In the genomic region with DNA sequence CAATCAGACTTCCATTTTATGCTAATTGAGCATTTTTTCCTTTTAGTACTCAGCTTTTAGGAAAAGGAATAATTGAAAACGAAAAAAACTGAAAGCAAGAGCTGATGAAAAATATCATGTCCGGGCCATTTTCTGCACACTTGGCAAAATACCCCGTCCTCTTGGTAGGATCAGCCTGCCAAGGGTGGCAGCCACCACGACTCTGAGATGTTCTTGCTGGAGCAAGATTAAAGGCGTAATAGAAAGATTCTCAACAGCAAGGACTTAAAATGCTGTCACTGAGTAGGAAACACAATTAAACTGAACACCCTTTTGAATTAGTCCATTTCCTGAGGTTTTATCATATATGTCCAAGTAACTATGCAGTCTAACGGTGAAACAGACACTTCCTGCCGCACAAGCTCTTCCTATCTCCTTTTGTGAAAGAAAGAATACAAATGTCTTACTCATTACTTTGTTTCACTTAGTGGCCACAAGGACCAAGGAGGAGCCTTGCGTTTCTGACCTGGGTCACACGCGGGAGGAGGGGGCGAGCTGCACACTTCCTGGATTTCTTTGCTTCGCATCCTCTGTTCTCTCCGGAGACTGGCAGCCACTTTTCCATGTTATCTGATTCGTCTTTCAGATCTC, we compare ENCODE assay signal across 9 cellular contexts.
DNase-seq lines count a peak whose midpoint lies in the region; ATAC-seq and TF ChIP-seq lines count a peak whose summit lies in the region.
"Had no signal": no experiment of that assay in that cellular context is flagged by ENCODE, and none has a peak within 500 bp of the region (broad histone marks: within the 10 kb centered on the region; RNA-seq: fewer than 3 reads in every experiment).

No MANE protein-coding gene starts in this region.

- peaks cover 6% of the 10 kb centered on the region for H3K36me3 Mint-ChIP-seq in MCF 10A (ENCODE audit: insufficient read depth, unreplicated experiment)
- H3K36me3 Mint-ChIP-seq in activated T-cell treated with anti-CD3 and anti-CD28 coated beads, Interleukin-2, amount 50 U/mL, for 72 hours (ENCODE audit: insufficient read depth in 2 of 2), result no peaks in the 10 kb centered on the region

- no peaks in the 10 kb centered on the region for H3K27me3 Mint-ChIP-seq in MCF 10A (ENCODE audit: insufficient read depth, unreplicated experiment)
- no peaks in the 10 kb centered on the region for H3K27me3 Mint-ChIP-seq in activated T-cell treated with anti-CD3 and anti-CD28 coated beads, Interleukin-2, amount 50 U/mL, for 72 hours (ENCODE audit: low read depth)

- H3K4me1 Mint-ChIP-seq in MCF 10A (ENCODE audit: insufficient read depth, unreplicated experiment), result peaks cover 54% of the 10 kb centered on the region
- no peaks in the 10 kb centered on the region for H3K4me1 Mint-ChIP-seq in activated T-cell treated with anti-CD3 and anti-CD28 coated beads, Interleukin-2, amount 50 U/mL, for 72 hours (ENCODE audit: low read depth)

- CTCF ChIA-PET in MCF 10A (lab: Yijun Ruan, JAX), result interaction anchor here (1.2 to 1.3 kb wide), 2 partner anchors 18 to 108 kb away, joined by 3 to 4 read pairs; no protein-coding TSS in a partner anchor
- CTCF ChIA-PET in mammary epithelial cell (lab: Charles Lee; ENCODE audit: low non-redundant PET), result no interaction called here

- no peaks in the 10 kb centered on the region for H3K79me1 ChIP-seq in mesenchymal stem cell (replicated peaks; ENCODE audit: low read length, poor library complexity, severe bottlenecking)

- POLR2A ChIA-PET in MCF 10A (lab: Yijun Ruan, JAX), result interaction anchor here (0.6 to 3.3 kb wide), 7 partner anchors 8 to 1477 kb away, joined by 3 to 11 read pairs (median 4); no protein-coding TSS in a partner anchor

- no peaks in the 10 kb centered on the region for H3K9me3 Mint-ChIP-seq in MCF 10A (ENCODE audit: unreplicated experiment)
- H3K9me3 Mint-ChIP-seq in activated T-cell treated with anti-CD3 and anti-CD28 coated beads, Interleukin-2, amount 50 U/mL, for 72 hours, result no peaks in the 10 kb centered on the region

- H3K18ac ChIP-seq in mesenchymal stem cell (ENCODE audit: low read depth in 1 of 2, low read length in 2 of 2), result peak overlapping the region; percentile 86 to 87

- H3K36me3 ChIP-seq in mammary epithelial cell (ENCODE audit: insufficient read depth, low read length) (no peaks in the 10 kb centered on the region), brain microvascular endothelial cell (replicated peaks) (no peaks in the 10 kb centered on the region), mesenchymal stem cell (ENCODE audit: control insufficient read depth in 1 of 2, insufficient read depth in 2 of 2, low read depth in 1 of 2, low read length in 2 of 2) (no peaks in the 10 kb centered on the region), aorta (ENCODE audit: control insufficient read depth in 1 of 2, insufficient read depth in 2 of 2, low read length in 1 of 2) (no peaks in the 10 kb centered on the region)

- H3K4me3 Mint-ChIP-seq in MCF 10A (ENCODE audit: unreplicated experiment), result peak overlapping the region; percentile 40
- H3K4me3 Mint-ChIP-seq in activated T-cell treated with anti-CD3 and anti-CD28 coated beads, Interleukin-2, amount 50 U/mL, for 72 hours, result no peak overlapping the region

- H3K9me3 ChIP-seq in mammary epithelial cell (replicated peaks; ENCODE audit: insufficient read depth, low read length) (peaks cover 7% of the 10 kb centered on the region), mesenchymal stem cell (ENCODE audit: control insufficient read depth, low read length) (no peaks in the 10 kb centered on the region), aorta (ENCODE audit: control insufficient read depth, low read length) (no peaks in the 10 kb centered on the region)

- peak overlapping the region; percentile 89 for H3K27ac Mint-ChIP-seq in MCF 10A (ENCODE audit: low read depth, unreplicated experiment)
- H3K27ac Mint-ChIP-seq in activated T-cell treated with anti-CD3 and anti-CD28 coated beads, Interleukin-2, amount 50 U/mL, for 72 hours, result no peak overlapping the region

- H3K23ac ChIP-seq in mesenchymal stem cell (ENCODE audit: low read length in 2 of 2), result no peak overlapping the region

- no peaks in the 10 kb centered on the region for H3K79me2 ChIP-seq in mammary epithelial cell (ENCODE audit: insufficient read depth, low read length)

- H3K27me3 ChIP-seq in mammary epithelial cell (ENCODE audit: insufficient read depth, low read length) (no peaks in the 10 kb centered on the region), brain microvascular endothelial cell (replicated peaks) (no peaks in the 10 kb centered on the region), mesenchymal stem cell (ENCODE audit: control insufficient read depth in 1 of 2, insufficient read depth in 1 of 2, low read length in 2 of 2) (no peaks in the 10 kb centered on the region), aorta (ENCODE audit: control insufficient read depth in 1 of 2, insufficient read depth in 2 of 2, low read length in 1 of 2) (no peaks in the 10 kb centered on the region)

- H2BK5ac ChIP-seq in mesenchymal stem cell (ENCODE audit: low read depth, low read length, poor library complexity, severe bottlenecking), result peak overlapping the region; percentile 45

- ATAC-seq in aorta (ENCODE audit: low FRiP score), result peak; percentile 39
- ATAC-seq in activated T-cell treated with anti-CD3 and anti-CD28 coated beads, Interleukin-2, amount 50 U/mL, for 72 hours (replicated peaks in 1 of 2), result no peak
- ATAC-seq in GM21381 (IDR thresholded peaks at IDR 0.05; ENCODE audit: unreplicated experiment), result no peak
- no peak for ATAC-seq in GM21825 (IDR thresholded peaks at IDR 0.05; ENCODE audit: unreplicated experiment)

- H3K4me1 ChIP-seq in mammary epithelial cell (ENCODE audit: insufficient read depth, low read length), result no peaks in the 10 kb centered on the region
- H3K4me1 ChIP-seq in mesenchymal stem cell (ENCODE audit: control insufficient read depth, insufficient read depth, low read depth, low read length), result peaks cover 9% of the 10 kb centered on the region
- H3K4me1 ChIP-seq in aorta (ENCODE audit: control insufficient read depth in 1 of 2, insufficient read depth in 2 of 2, low read length in 2 of 2), result no peaks in the 10 kb centered on the region

- H4K91ac ChIP-seq in mesenchymal stem cell (ENCODE audit: low read length), result peak overlapping the region; percentile 35

- peak overlapping the region; percentile 28 to 94 for H3K4ac ChIP-seq in mesenchymal stem cell (ENCODE audit: low read depth in 1 of 2, low read length in 2 of 2)

- H2BK12ac ChIP-seq in mesenchymal stem cell (ENCODE audit: low read length in 2 of 2), result peak overlapping the region in 1 of 2 experiments; percentile 50

- TF ChIP-seq CTCF in MCF 10A (IDR thresholded peaks at IDR 0.05; ENCODE audit: unreplicated experiment) (no peak), mammary epithelial cell (conservative IDR thresholded peaks at IDR 0.05 in 1 of 2, IDR thresholded peaks at IDR 0.05 in 1 of 2; ENCODE audit: extremely low read depth in 1 of 2, insufficient read depth in 1 of 2, low read depth in 1 of 2, low read length in 2 of 2) (no peak), brain microvascular endothelial cell (IDR thresholded peaks at IDR 0.05; ENCODE audit: low read depth, low read length, missing control alignments) (no peak)

- no peak overlapping the region for H3K27ac ChIP-seq in mammary epithelial cell (ENCODE audit: insufficient read depth, low read depth, low read length)
- peak overlapping the region; percentile 95 for H3K27ac ChIP-seq in brain microvascular endothelial cell
- H3K27ac ChIP-seq in mesenchymal stem cell (ENCODE audit: low read length, poor library complexity, severe bottlenecking), result peak overlapping the region; percentile 95
- no peak overlapping the region for H3K27ac ChIP-seq in aorta (ENCODE audit: low read depth in 1 of 2, low read length in 2 of 2)
- H3K27ac ChIP-seq: 22Rv1 had no signal

- H3K4me3 ChIP-seq in mammary epithelial cell (replicated peaks in 1 of 3; ENCODE audit: insufficient read depth in 1 of 3, low read depth in 2 of 3, low read length in 3 of 3) (no peak overlapping the region), brain microvascular endothelial cell (ENCODE audit: low read depth, low read length) (peak overlapping the region; percentile 12), mesenchymal stem cell (ENCODE audit: insufficient read depth in 1 of 2, low read depth in 1 of 2, low read length in 2 of 2) (peak overlapping the region in 1 of 2 experiments; percentile 70), aorta (ENCODE audit: low read length in 2 of 2) (peak overlapping the region in 1 of 2 donors; percentile 27)

- peak overlapping the region; percentile 62 for H2AK5ac ChIP-seq in mesenchymal stem cell (ENCODE audit: low read length, severe bottlenecking)

- no peak overlapping the region for H2BK15ac ChIP-seq in mesenchymal stem cell (ENCODE audit: low read depth, poor library complexity, severe bottlenecking)

- WGBS in mammary epithelial cell (ENCODE audit: low coverage, missing lambda C conversion rate), result 15% methylated on average over 13 of the region's 14 CpGs
- 14% methylated on average over 13 of the region's 14 CpGs for WGBS in mesenchymal stem cell
- 12 to 15% methylated on average over 14 of the region's 14 CpGs for WGBS in aorta, 2 donors

- no peak overlapping the region for H3K14ac ChIP-seq in mesenchymal stem cell (ENCODE audit: low read length in 2 of 2)

- H3K9ac ChIP-seq in mammary epithelial cell (ENCODE audit: insufficient read depth, low read length) (no peak overlapping the region), mesenchymal stem cell (ENCODE audit: low read length) (peak overlapping the region; percentile 82)

- no peaks in the 10 kb centered on the region for H4K20me1 ChIP-seq in mammary epithelial cell (ENCODE audit: insufficient read depth, low read length)

- dilution Hi-C loops in mammary epithelial cell (cut with HindIII; ENCODE audit: low sequenced_read_pairs), result no loop called here

- H2BK120ac ChIP-seq in mesenchymal stem cell (ENCODE audit: low read depth, low read length), result no peak overlapping the region

- H4K8ac ChIP-seq in mesenchymal stem cell (ENCODE audit: low read length), result no peak overlapping the region

- peak; percentile 33 for DNase-seq in MCF 10A (ENCODE audit: unreplicated experiment)
- DNase-seq in mammary epithelial cell, result no peak
- peak; percentile 82 for DNase-seq in brain microvascular endothelial cell
- DNase-seq in mesenchymal stem cell, result peak; percentile 89
- DNase-seq in aorta, result no peak
- DNase-seq in activated T-cell treated with anti-CD3 and anti-CD28 coated beads, Interleukin-2, amount 50 U/mL, for 72 hours, result no peak

- H3K4me2 ChIP-seq in mammary epithelial cell (ENCODE audit: insufficient read depth, low read depth, low read length) (no peak overlapping the region), mesenchymal stem cell (ENCODE audit: low read length, poor library complexity, severe bottlenecking) (peak overlapping the region; percentile 31)

- BruUV-seq in MCF 10A (replicated peaks; lab: Mats Ljungman, UMichigan) (TSS peak; percentile 35), mammary epithelial cell (replicated peaks; lab: Mats Ljungman, UMichigan) (no TSS peak)

- in situ Hi-C loops in mammary epithelial cell (cut with MboI; ENCODE audit: low sequenced_read_pairs in 2 of 2), result no loop called here
- in situ Hi-C loops in brain microvascular endothelial cell (cut with HindIII; ENCODE audit: low pct_ligation_motif_present, low sequenced_read_pairs), result no loop called here

- H2AFZ ChIP-seq in mammary epithelial cell (ENCODE audit: low read depth, low read length) (no peak overlapping the region), mesenchymal stem cell (ENCODE audit: low read depth, low read length) (no peak overlapping the region)

- intact Hi-C loops in MCF 10A (cut with micrococcal nuclease), result no loop called here
- intact Hi-C loops in mammary epithelial cell (cut with micrococcal nuclease), result no loop called here
- intact Hi-C loops in aorta (cut with DNase I), result loop anchor here in 1 of 2 donors (10.0 kb wide), 1 partner anchor 62 kb away; no protein-coding TSS in a partner anchor

Comparison
In these comparisons a context has a peak if more than half of its experiments do, and no peak if none do; other contexts are left out.
1. DNase-seq: peak in MCF 10A (single experiment), brain microvascular endothelial cell (single experiment) and mesenchymal stem cell (single experiment); none in mammary epithelial cell (single experiment), aorta (0 of 2) and activated T-cell treated with anti-CD3 and anti-CD28 coated beads, Interleukin-2, amount 50 U/mL, for 72 hours (0 of 2).
2. H3K27ac ChIP-seq: peak in brain microvascular endothelial cell (single experiment) and mesenchymal stem cell (single experiment); none in mammary epithelial cell (single experiment) and aorta (0 of 2).